Comparison of ENCODE assay signal across 12 cellular contexts in genomic region chr10:84156768-84157167, GRCh38. TPM values are rescaled to one million over a fixed set of nuclear protein-coding genes. Genes with fewer than 3 reads are reported as not detected.
A peak's percentile ranks its signal among the peaks of the same experiment; 100 is the strongest.
DNase-seq lines count a peak whose midpoint lies in the region; ATAC-seq and TF ChIP-seq lines count a peak whose summit lies in the region.
"Had no signal": no experiment of that assay in that cellular context is flagged by ENCODE, and none has a peak within 500 bp of the region (broad histone marks: within the 10 kb centered on the region; RNA-seq: fewer than 3 reads in every experiment).

No MANE protein-coding gene starts in this region.

- ATAC-seq in RWPE2 (ENCODE audit: low read depth) (peak; percentile 50; the same call in 1 of the 3 replicates), upper lobe of right lung (peak; percentile 83), GM19463 (IDR thresholded peaks at IDR 0.05; ENCODE audit: unreplicated experiment) (no peak)

- H2BK5ac ChIP-seq in neuronal stem cell (ENCODE audit: low read length): no peak overlapping the region

- no peak overlapping the region for H2BK12ac ChIP-seq in neuronal stem cell (ENCODE audit: low read length)

- H3K9me3 ChIP-seq in RWPE2 (ENCODE audit: severe bottlenecking) (no peaks in the 10 kb centered on the region), upper lobe of right lung (no peaks in the 10 kb centered on the region), neuronal stem cell (replicated peaks in 1 of 2; ENCODE audit: control insufficient read depth in 2 of 2, insufficient read depth in 1 of 2, low read depth in 1 of 2, low read length in 2 of 2) (no peaks in the 10 kb centered on the region)
- H3K9me3 ChIP-seq: HAP-1, tibial nerve had no signal

- H3K4me1 ChIP-seq in RWPE2 (ENCODE audit: insufficient read depth, poor library complexity, severe bottlenecking): no peaks in the 10 kb centered on the region
- H3K4me1 ChIP-seq in upper lobe of right lung: no peaks in the 10 kb centered on the region
- H3K4me1 ChIP-seq in neuronal stem cell (ENCODE audit: control insufficient read depth in 2 of 2, insufficient read depth in 1 of 2, low read depth in 1 of 2, low read length in 2 of 2): peaks cover 0 to 2% of the 10 kb centered on the region in 2 donors
- H3K4me1 ChIP-seq: HAP-1, tibial nerve had no signal

- no peak for TF ChIP-seq CTCF in RWPE2 (IDR thresholded peaks at IDR 0.05; ENCODE audit: poor library complexity, severe bottlenecking)
- no peak for TF ChIP-seq CTCF in fibroblast of villous mesenchyme (IDR thresholded peaks at IDR 0.05; ENCODE audit: insufficient read depth, low read depth, low read length)
- TF ChIP-seq CTCF in upper lobe of right lung (IDR thresholded peaks at IDR 0.05): no peak

- H3K36me3 ChIP-seq in RWPE2 (ENCODE audit: low read depth) (peaks cover 33% of the 10 kb centered on the region), upper lobe of right lung (peaks cover 36% of the 10 kb centered on the region), neuronal stem cell (replicated peaks in 1 of 2; ENCODE audit: control insufficient read depth in 2 of 2, insufficient read depth in 2 of 2, low read length in 2 of 2) (peaks cover 4 to 34% of the 10 kb centered on the region in 2 donors)

- no peak overlapping the region for H2AFZ ChIP-seq in neuronal stem cell (ENCODE audit: low read length)

- intact Hi-C loops in upper lobe of right lung (cut with DNase I): no loop called here

- WGBS in neuronal stem cell (ENCODE audit: extremely low coverage in 2 of 2, insufficient read length in 2 of 2, insufficient replicate concordance in 1 of 2), 2 donors: no CpG with 5 or more reads among the region's 10 CpGs

- no peak overlapping the region for H2BK15ac ChIP-seq in neuronal stem cell (ENCODE audit: low read length)

- H3K27ac ChIP-seq in RWPE2 (ENCODE audit: poor library complexity, severe bottlenecking) (no peak overlapping the region), upper lobe of right lung (no peak overlapping the region), neuronal stem cell (replicated peaks; ENCODE audit: low read length) (no peak overlapping the region)
- H3K27ac ChIP-seq: tibial nerve had no signal

- H3K4ac ChIP-seq in neuronal stem cell (ENCODE audit: low read length): no peak overlapping the region

- H3K27me3 ChIP-seq in RWPE2 (ENCODE audit: insufficient read depth, poor library complexity, severe bottlenecking) (no peaks in the 10 kb centered on the region), upper lobe of right lung (peaks cover 5% of the 10 kb centered on the region), neuronal stem cell (ENCODE audit: control insufficient read depth in 3 of 3, insufficient read depth in 3 of 3, low read depth in 1 of 3, low read length in 3 of 3) (no peaks in the 10 kb centered on the region)

- peaks cover 2% of the 10 kb centered on the region for H3K79me1 ChIP-seq in neuronal stem cell (ENCODE audit: low read depth, low read length)

- H3K9ac ChIP-seq in neuronal stem cell (ENCODE audit: low read depth, low read length, poor library complexity): no peak overlapping the region

- no peak overlapping the region for H3K23ac ChIP-seq in neuronal stem cell (ENCODE audit: low read depth, low read length, poor library complexity)

- no peak overlapping the region for H2BK120ac ChIP-seq in neuronal stem cell (ENCODE audit: low read depth, low read length)

- no peak overlapping the region for H3K14ac ChIP-seq in neuronal stem cell (ENCODE audit: low read length)

- H3K4me2 ChIP-seq in neuronal stem cell (ENCODE audit: insufficient read depth, low read length, poor library complexity, severe bottlenecking): no peak overlapping the region

- no peak overlapping the region for H3K18ac ChIP-seq in neuronal stem cell (ENCODE audit: low read length)

- DNase-seq in stimulated activated CD4-positive, alpha-beta T cell treated with anti-CD3 and anti-CD28 coated beads, Interleukin-15, amount 100 ng/mL, for 24 hours: peak; percentile 48
- DNase-seq in stimulated activated CD4-positive, alpha-beta T cell treated with anti-CD3 and anti-CD28 coated beads, Interleukin-4, amount 100 ng/mL, for 1 hour: no peak
- DNase-seq in RWPE2 (ENCODE audit: low spot score): no peak
- DNase-seq in fibroblast of villous mesenchyme (ENCODE audit: low read depth): peak; percentile 21
- DNase-seq in upper lobe of right lung: no peak
- DNase-seq in neuronal stem cell (ENCODE audit: low spot score): no peak
- DNase-seq in stimulated activated naive CD4-positive, alpha-beta T cell treated with Interleukin-2 at 50 U/mL for 16 hours (lab: John Stamatoyannopoulos, UW): no peak

- no peak overlapping the region for H4K8ac ChIP-seq in neuronal stem cell (ENCODE audit: low read depth, low read length)

- H3K4me3 ChIP-seq in RWPE2 (ENCODE audit: severe bottlenecking) (no peak overlapping the region), fibroblast of villous mesenchyme (ENCODE audit: low read depth, low read length) (no peak overlapping the region), upper lobe of right lung (no peak overlapping the region), neuronal stem cell (ENCODE audit: low read length in 2 of 2) (no peak overlapping the region)
- H3K4me3 ChIP-seq: HAP-1, tibial nerve had no signal

- no peak overlapping the region for H2AK5ac ChIP-seq in neuronal stem cell (ENCODE audit: low read depth, low read length)

- H4K91ac ChIP-seq in neuronal stem cell (ENCODE audit: low read depth, low read length, poor library complexity): no peak overlapping the region

RNA-seq across cellular contexts. Expression of gene GPR15LG, which starts 16.8 kb away (rescaled TPM):
- total RNA-seq in fibroblast of villous mesenchyme (not detected in 2 replicates), upper lobe of right lung (not detected)
- polyA plus RNA-seq in neuronal stem cell (2013, experiment 1 of 2): not detected
- polyA plus RNA-seq in neuronal stem cell (2013, experiment 2 of 2): not detected
- total RNA-seq: neural crest cell; T-helper 1 cell treated with Interleukin-12 subunit alpha and Interleukin-12 subunit beta and Interleukin-4 antibody, amounts not matched to agents 30 ng/mL and 1 ng/mL, for 36 hours; tibial nerve had no signal

RNA-seq across cellular contexts. Expression of gene GHITM, which starts 17.5 kb away (rescaled TPM):
- 177 and 185 TPM in 2 replicates for total RNA-seq in fibroblast of villous mesenchyme
- total RNA-seq in upper lobe of right lung: 117 TPM
- polyA plus RNA-seq in neuronal stem cell (2013, experiment 1 of 2): 78.4 TPM
- polyA plus RNA-seq in neuronal stem cell (2013, experiment 2 of 2): 78.6 TPM

RNA-seq across cellular contexts. Expression of gene CDHR1, which starts 37.6 kb away (rescaled TPM):
- total RNA-seq in fibroblast of villous mesenchyme: under 0.01 and 0.43 TPM in 2 replicates
- total RNA-seq in upper lobe of right lung: 0.35 TPM
- polyA plus RNA-seq in neuronal stem cell (2013, experiment 1 of 2): 6.3 TPM
- polyA plus RNA-seq in neuronal stem cell (2013, experiment 2 of 2): 6.5 TPM

Comparison
In these comparisons a context has a peak if more than half of its experiments do, and no peak if none do; other contexts are left out.
1. DNase-seq: peak in stimulated activated CD4-positive, alpha-beta T cell treated with anti-CD3 and anti-CD28 coated beads, Interleukin-15, amount 100 ng/mL, for 24 hours (single experiment) and fibroblast of villous mesenchyme (single experiment); none in stimulated activated CD4-positive, alpha-beta T cell treated with anti-CD3 and anti-CD28 coated beads, Interleukin-4, amount 100 ng/mL, for 1 hour (single experiment), RWPE2 (single experiment), upper lobe of right lung (single experiment), neuronal stem cell (single experiment) and stimulated activated naive CD4-positive, alpha-beta T cell treated with Interleukin-2 at 50 U/mL for 16 hours (single experiment).